In genomic region chr1:158181577-158181922, GRCh38 we compare ENCODE assay signal across 1 cellular context.
TF ChIP-seq lines count a peak whose summit lies in the region.

No MANE protein-coding gene starts in this region.

TF ChIP-seq in SK-N-SH treated with all-trans-retinoic acid at 6 μM for 48 hours, 23 proteins besides CTCF, POLR2A, EP300 and RAD21 (continued from another document):
- TF ChIP-seq CREB5 (CRISPR knock-in tag; IDR thresholded peaks at IDR 0.05; ENCODE audit: low read depth) (no peak), TCF4 (CRISPR knock-in tag; IDR thresholded peaks at IDR 0.05; ENCODE audit: borderline replicate concordance) (no peak)
